8 cellular contexts compared by ENCODE assay signal in the genomic region with DNA sequence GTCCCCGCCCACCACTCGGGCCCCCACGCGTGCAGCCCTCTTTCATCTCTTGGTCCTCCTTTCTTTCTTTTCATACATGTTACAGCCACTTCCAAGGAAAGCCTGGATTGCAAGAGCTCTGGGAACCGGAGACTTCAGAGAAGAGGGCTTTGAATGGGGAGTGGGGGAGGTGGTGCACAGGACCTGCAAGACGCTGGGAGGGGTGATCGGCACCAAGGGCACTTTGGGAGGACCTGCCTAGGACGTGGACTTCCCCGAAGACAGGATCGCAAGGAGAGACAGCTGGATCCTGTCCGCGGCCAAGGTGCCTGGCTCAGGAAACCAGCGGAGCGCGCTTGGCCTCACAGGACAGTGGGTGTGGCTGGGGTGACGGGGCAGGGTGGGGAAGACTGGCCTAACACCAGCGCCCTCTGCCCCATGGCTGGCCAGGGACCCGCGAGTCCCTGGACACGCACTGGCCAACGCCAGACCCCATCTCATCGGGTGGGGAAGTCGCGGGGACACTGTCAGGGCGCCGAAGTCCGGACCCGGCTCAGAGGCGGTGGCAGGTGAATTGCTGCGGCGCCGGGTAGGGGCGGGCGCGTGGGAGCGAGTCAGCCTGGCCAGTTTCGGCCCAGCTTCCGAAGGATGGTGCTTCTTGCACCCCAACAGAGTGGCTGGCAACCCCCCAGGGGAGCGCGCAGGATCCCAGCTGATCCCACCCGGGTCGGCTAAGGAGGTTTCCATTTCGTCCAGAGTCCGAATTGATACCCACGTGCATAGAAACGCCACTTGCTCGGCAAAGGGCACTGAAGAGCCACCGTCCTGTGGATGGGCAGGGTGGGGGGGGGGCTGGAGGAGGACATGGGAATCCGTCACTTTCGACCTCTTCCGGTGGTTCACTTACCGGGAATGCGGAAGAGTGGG. TPM values are rescaled to one million over a fixed set of nuclear protein-coding genes. Genes with fewer than 3 reads are reported as not detected.
DNase-seq lines count a peak whose midpoint lies in the region; ATAC-seq, FAIRE-seq and TF ChIP-seq lines count a peak whose summit lies in the region.

No MANE protein-coding gene starts in this region.

- DNase-seq in H54 (ENCODE audit: insufficient read length, low spot score), result peak; percentile 42
- peak; percentile 75 to 86 (median 85) for DNase-seq in right cardiac atrium
- DNase-seq in retinal pigment epithelial cell (ENCODE audit: low read depth), result no peak
- DNase-seq in activated CD4-positive, CD25-positive, alpha-beta regulatory T cell (lab: John Stamatoyannopoulos, UW), result no peak

- WGBS in right cardiac atrium, result under 1% methylated on average over 53 of the region's 53 CpGs

- H3K4me3 ChIP-seq in right cardiac atrium (ENCODE audit: low read length) (peak overlapping the region; percentile 39), retinal pigment epithelial cell (ENCODE audit: low read length) (peak overlapping the region; percentile 57)

- no peaks in the 10 kb centered on the region for H3K9me3 Mint-ChIP-seq in activated T-helper 17 cell treated with anti-CD3 and anti-CD28 coated beads, Interleukin-2, amount 50 U/mL, for 72 hours

- H3K36me3 Mint-ChIP-seq in activated T-helper 17 cell treated with anti-CD3 and anti-CD28 coated beads, Interleukin-2, amount 50 U/mL, for 72 hours (ENCODE audit: low read depth), result no peaks in the 10 kb centered on the region

- TF ChIP-seq CTCF in retinal pigment epithelial cell (conservative IDR thresholded peaks at IDR 0.05; ENCODE audit: low read depth, low read length), result no peak

- TF ChIP-seq POLR2A in H54 (IDR thresholded peaks at IDR 0.05; ENCODE audit: low read depth, low read length), result no peak

- H3K27me3 ChIP-seq in right cardiac atrium (ENCODE audit: control insufficient read depth, insufficient read depth), result no peaks in the 10 kb centered on the region

- no peaks in the 10 kb centered on the region for H3K4me1 ChIP-seq in right cardiac atrium (ENCODE audit: control insufficient read depth, insufficient read depth, low read length)

- H3K9me3 ChIP-seq in right cardiac atrium (ENCODE audit: control insufficient read depth, low read length), result no peaks in the 10 kb centered on the region

- ATAC-seq in activated T-helper 17 cell treated with anti-CD3 and anti-CD28 coated beads, Interleukin-2, amount 50 U/mL, for 72 hours (replicated peaks), result no peak
- ATAC-seq in right cardiac atrium (peak; percentile 48 to 71), HG02885 (IDR thresholded peaks at IDR 0.05; ENCODE audit: poor library complexity, unreplicated experiment) (no peak), HG02981 (IDR thresholded peaks at IDR 0.05; ENCODE audit: unreplicated experiment) (no peak), HG02610 (IDR thresholded peaks at IDR 0.05; ENCODE audit: unreplicated experiment) (no peak)

- no peak overlapping the region for H3K27ac Mint-ChIP-seq in activated T-helper 17 cell treated with anti-CD3 and anti-CD28 coated beads, Interleukin-2, amount 50 U/mL, for 72 hours

- peak overlapping the region; percentile 54 for H3K4me3 Mint-ChIP-seq in activated T-helper 17 cell treated with anti-CD3 and anti-CD28 coated beads, Interleukin-2, amount 50 U/mL, for 72 hours

- H3K4me1 Mint-ChIP-seq in activated T-helper 17 cell treated with anti-CD3 and anti-CD28 coated beads, Interleukin-2, amount 50 U/mL, for 72 hours, result no peaks in the 10 kb centered on the region

- FAIRE-seq in H54 (lab: Jason Lieb, UNC), result no peak

- peak overlapping the region; percentile 67 for H3K27ac ChIP-seq in right cardiac atrium (ENCODE audit: low read length)

- intact Hi-C loops in right cardiac atrium (cut with DNase I), result loop anchor here in 3 of 4 donors (2.0 to 10.0 kb wide), 5 partner anchors 197 to 355 kb away; no protein-coding TSS in a partner anchor

- H3K27me3 Mint-ChIP-seq in activated T-helper 17 cell treated with anti-CD3 and anti-CD28 coated beads, Interleukin-2, amount 50 U/mL, for 72 hours, result peaks cover 37% of the 10 kb centered on the region

RNA-seq across cellular contexts. Expression of gene THBD, which starts 0.7 kb away (rescaled TPM):
- total RNA-seq in activated T-helper 17 cell treated with anti-CD3 and anti-CD28 coated beads, Interleukin-2, amount 50 U/mL, for 72 hours, result under 1 TPM in 1 of 2 donors, not detected in 1; 0.13 TPM
- total RNA-seq in right cardiac atrium, result 10 to 100 TPM; 15.4 to 48.1 (median 18.5) TPM
- polyA plus RNA-seq in right cardiac atrium, result 17.5 TPM

RNA-seq across cellular contexts. Expression of gene SSTR4, which starts 15.1 kb away (rescaled TPM):
- total RNA-seq in activated T-helper 17 cell treated with anti-CD3 and anti-CD28 coated beads, Interleukin-2, amount 50 U/mL, for 72 hours, result not detected
- total RNA-seq in right cardiac atrium, result not detected
- not detected for polyA plus RNA-seq in right cardiac atrium

RNA-seq across cellular contexts. Expression of gene CD93, which starts 35.9 kb away (rescaled TPM):
- 1 to 10 TPM; 5.4 to 6.7 TPM for total RNA-seq in activated T-helper 17 cell treated with anti-CD3 and anti-CD28 coated beads, Interleukin-2, amount 50 U/mL, for 72 hours
- 10 to 100 TPM; 25.6 to 51.6 (median 41.7) TPM for total RNA-seq in right cardiac atrium
- 14.1 TPM for polyA plus RNA-seq in right cardiac atrium

Comparison
In these comparisons a context has a peak if more than half of its experiments do, and no peak if none do; other contexts are left out.
1. DNase-seq: peak in H54 (single experiment) and right cardiac atrium (3 of 3); none in retinal pigment epithelial cell (single experiment) and activated CD4-positive, CD25-positive, alpha-beta regulatory T cell (0 of 4).
2. ATAC-seq: peak in right cardiac atrium (2 of 2); none in activated T-helper 17 cell treated with anti-CD3 and anti-CD28 coated beads, Interleukin-2, amount 50 U/mL, for 72 hours (single experiment), HG02885 (single experiment), HG02981 (single experiment) and HG02610 (single experiment).
3. RNA of gene THBD, which starts 0.7 kb away (total RNA-seq): 15.4 to 48.1 TPM in right cardiac atrium; 0.13 TPM in activated T-helper 17 cell treated with anti-CD3 and anti-CD28 coated beads, Interleukin-2, amount 50 U/mL, for 72 hours; every median in the first group is over 10 times any median in the second.